1 cellular context compared by ENCODE assay signal in the genomic region with DNA sequence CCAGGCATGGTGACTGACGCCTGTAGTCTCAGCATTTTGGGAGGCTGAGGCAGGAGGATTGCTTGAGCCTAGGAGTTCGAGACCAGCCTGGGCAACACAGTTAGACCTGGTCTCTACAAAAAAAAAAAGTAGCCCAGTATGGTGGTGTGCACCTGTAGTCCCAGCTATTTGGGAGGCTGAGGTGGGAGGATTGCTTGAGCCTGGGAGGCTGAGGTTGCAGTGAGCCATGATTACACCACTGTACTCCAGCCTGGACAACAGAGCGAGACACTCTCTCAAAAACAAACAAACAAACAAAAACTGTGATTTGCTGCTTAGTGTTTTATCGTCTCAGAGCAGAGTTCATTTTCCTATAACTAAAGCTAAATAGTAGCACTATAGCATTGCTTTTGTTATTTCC.
TF ChIP-seq lines count a peak whose summit lies in the region.

No MANE protein-coding gene starts in this region.

TF ChIP-seq in K562, 482 proteins besides CTCF, POLR2A, EP300 and RAD21:
- 0 out of 2 replicates have a peak, but pooled peaks have one; percentile 26 for TF ChIP-seq ZNF121 (CRISPR knock-in tag; conservative IDR thresholded peaks at IDR 0.05)
